In genomic region chr11:134063096-134063495, GRCh38 we compare ENCODE assay signal across 16 cellular contexts. TPM values are rescaled to one million over a fixed set of nuclear protein-coding genes. Genes with fewer than 3 reads are reported as not detected.
A peak's percentile ranks its signal among the peaks of the same experiment; 100 is the strongest.
DNase-seq lines count a peak whose midpoint lies in the region; ATAC-seq and TF ChIP-seq lines count a peak whose summit lies in the region.
"Had no signal": no experiment of that assay in that cellular context is flagged by ENCODE, and none has a peak within 500 bp of the region (broad histone marks: within the 10 kb centered on the region; RNA-seq: fewer than 3 reads in every experiment).

No MANE protein-coding gene starts in this region.

- no peaks in the 10 kb centered on the region for H3K36me3 ChIP-seq in upper lobe of right lung
- H3K36me3 ChIP-seq: HAP-1 had no signal

- no peak for ATAC-seq in activated CD8-positive, alpha-beta memory T cell treated with anti-CD3 and anti-CD28 coated beads, Interleukin-2, amount 10 ng/mL, durations not matched to agents 7 days and 5 days
- ATAC-seq in upper lobe of right lung: peak; percentile 54
- ATAC-seq: GM23338 had no signal

- H3K36me3 Mint-ChIP-seq in activated CD8-positive, alpha-beta memory T cell treated with anti-CD3 and anti-CD28 coated beads, Interleukin-2, amount 10 ng/mL, durations not matched to agents 7 days and 5 days: peaks cover under 1% of the 10 kb centered on the region

- intact Hi-C loops in upper lobe of right lung (cut with DNase I) (no loop called here), posterior cingulate gyrus (cut with DNase I) (no loop called here)

- peaks cover 5% of the 10 kb centered on the region for H3K27me3 ChIP-seq in upper lobe of right lung

- H3K9me3 Mint-ChIP-seq in activated CD8-positive, alpha-beta memory T cell treated with anti-CD3 and anti-CD28 coated beads, Interleukin-2, amount 10 ng/mL, durations not matched to agents 7 days and 5 days (ENCODE audit: low read depth): no peaks in the 10 kb centered on the region
- H3K9me3 Mint-ChIP-seq: GM23338 had no signal

- no peak overlapping the region for H3K4me3 Mint-ChIP-seq in activated CD8-positive, alpha-beta memory T cell treated with anti-CD3 and anti-CD28 coated beads, Interleukin-2, amount 10 ng/mL, durations not matched to agents 7 days and 5 days
- H3K4me3 Mint-ChIP-seq: GM23338 had no signal

- peaks cover 70% of the 10 kb centered on the region for H3K27me3 Mint-ChIP-seq in activated CD8-positive, alpha-beta memory T cell treated with anti-CD3 and anti-CD28 coated beads, Interleukin-2, amount 10 ng/mL, durations not matched to agents 7 days and 5 days

- peak; percentile 16 for DNase-seq in activated CD8-positive, alpha-beta memory T cell treated with anti-CD3 and anti-CD28 coated beads, Interleukin-2, amount 10 ng/mL, durations not matched to agents 7 days and 5 days
- no peak for DNase-seq in activated CD8-positive, alpha-beta memory T cell treated with anti-CD3 and anti-CD28 coated beads, Interleukin-2, amount 50 U/mL, for 4 hours
- peak; percentile 76 for DNase-seq in NCI-H69 (lab: John Stamatoyannopoulos, UW)
- peak; percentile 47 for DNase-seq in glomerular endothelial cell (ENCODE audit: extremely low read depth, low read depth, low spot score)
- DNase-seq in upper lobe of right lung: no peak
- no peak for DNase-seq in stimulated activated CD4-positive, alpha-beta T cell treated with anti-CD3 and anti-CD28 coated beads, Interleukin-15, amount 100 ng/mL, for 24 hours
- DNase-seq in posterior cingulate gyrus: no peak
- no peak for DNase-seq in DMS153 treated with DMSO at 0.1 percent for 48 hours (lab: John Stamatoyannopoulos, UW; ENCODE audit: unreplicated experiment)
- DNase-seq: DMS79 treated with DMSO at 0.1 percent for 48 hours, NCI-H187, NCI-H2107, NCI-H82, Right ventricle myocardium superior had no signal

- CTCF ChIA-PET in activated CD8-positive, alpha-beta memory T cell treated with anti-CD3 and anti-CD28 coated beads, Interleukin-2, amount 10 ng/mL, durations not matched to agents 7 days and 5 days (lab: Charles Lee): interaction anchor here (1.2 to 2.5 kb wide), 4 partner anchors 12 to 166 kb away, joined by 3 to 12 read pairs (median 3); no protein-coding TSS in a partner anchor

- H3K27ac ChIP-seq in upper lobe of right lung: peak overlapping the region; percentile 6
- H3K27ac ChIP-seq: KMS-11 had no signal

- no peaks in the 10 kb centered on the region for H3K9me3 ChIP-seq in upper lobe of right lung
- H3K9me3 ChIP-seq: HAP-1 had no signal

- no peak for TF ChIP-seq CTCF in upper lobe of right lung (IDR thresholded peaks at IDR 0.05)

- H3K4me1 Mint-ChIP-seq in activated CD8-positive, alpha-beta memory T cell treated with anti-CD3 and anti-CD28 coated beads, Interleukin-2, amount 10 ng/mL, durations not matched to agents 7 days and 5 days: peaks cover 21% of the 10 kb centered on the region

- no peak overlapping the region for H3K4me3 ChIP-seq in upper lobe of right lung
- H3K4me3 ChIP-seq: GM23338, HAP-1 had no signal

- no peak overlapping the region for H3K27ac Mint-ChIP-seq in activated CD8-positive, alpha-beta memory T cell treated with anti-CD3 and anti-CD28 coated beads, Interleukin-2, amount 10 ng/mL, durations not matched to agents 7 days and 5 days
- H3K27ac Mint-ChIP-seq: GM23338 had no signal

- no peaks in the 10 kb centered on the region for H3K4me1 ChIP-seq in upper lobe of right lung
- H3K4me1 ChIP-seq: HAP-1 had no signal

RNA-seq across cellular contexts. Expression of gene JAM3, which starts 5.8 kb away (rescaled TPM):
- 1 to 10 TPM; 3.2 to 4.4 TPM for total RNA-seq in activated CD8-positive, alpha-beta memory T cell treated with anti-CD3 and anti-CD28 coated beads, Interleukin-2, amount 10 ng/mL, durations not matched to agents 7 days and 5 days
- total RNA-seq in glomerular endothelial cell: 108 and 138 TPM in 2 replicates
- total RNA-seq in upper lobe of right lung: 26.9 TPM

Comparison
In these comparisons a context has a peak if more than half of its experiments do, and no peak if none do; other contexts are left out.
1. DNase-seq: peak in activated CD8-positive, alpha-beta memory T cell treated with anti-CD3 and anti-CD28 coated beads, Interleukin-2, amount 10 ng/mL, durations not matched to agents 7 days and 5 days (single experiment), NCI-H69 (single experiment) and glomerular endothelial cell (single experiment); none in activated CD8-positive, alpha-beta memory T cell treated with anti-CD3 and anti-CD28 coated beads, Interleukin-2, amount 50 U/mL, for 4 hours (single experiment), upper lobe of right lung (single experiment), stimulated activated CD4-positive, alpha-beta T cell treated with anti-CD3 and anti-CD28 coated beads, Interleukin-15, amount 100 ng/mL, for 24 hours (single experiment), posterior cingulate gyrus (0 of 10) and DMS153 treated with DMSO at 0.1 percent for 48 hours (single experiment).